Comparison of ENCODE assay signal across 35 cellular contexts in genomic region chr11:42299780-42300179, GRCh38.
"Had no signal": no experiment of that assay in that cellular context is flagged by ENCODE, and none has a peak within 500 bp of the region (broad histone marks: within the 10 kb centered on the region; RNA-seq: fewer than 3 reads in every experiment).

No MANE protein-coding gene starts in this region.

- DNase-seq: Kasumi-1, MG63, MM.1S, MV-4-11, NCI-H1048, NCI-H1092, NCI-H1092 treated with DMSO at 0.1 percent for 48 hours, NCI-H1105, NCI-H1105 treated with DMSO at 0.1 percent for 48 hours, NCI-H1417, NCI-H1417 treated with DMSO at 0.1 percent for 48 hours, NCI-H1436, NCI-H1436 treated with DMSO at 0.1 percent for 48 hours, NCI-H146, NCI-H1694, NCI-H1694 treated with DMSO at 0.1 percent for 48 hours, NCI-H187, NCI-H187 treated with DMSO at 0.1 percent for 48 hours, NCI-H1930, NCI-H2029, NCI-H2029 treated with DMSO at 0.1 percent for 48 hours, NCI-H2081, NCI-H2081 treated with DMSO at 0.1 percent for 48 hours, NCI-H2107, NCI-H2171, NCI-H2171 treated with DMSO at 0.1 percent for 48 hours, NCI-H2227 treated with DMSO at 0.1 percent for 48 hours, NCI-H226, NCI-H345, NCI-H446, NCI-H446 treated with DMSO at 0.1 percent for 48 hours, NCI-H510A, NCI-H510A treated with DMSO at 0.1 percent for 48 hours, NCI-H524, NCI-H524 treated with DMSO at 0.1 percent for 48 hours had no signal

- H3K4me3 ChIP-seq: MG63 had no signal

- H3K36me3 ChIP-seq: MG63 had no signal

- H3K27me3 ChIP-seq: MG63 had no signal
